14 cellular contexts compared by ENCODE assay signal in the genomic region with DNA sequence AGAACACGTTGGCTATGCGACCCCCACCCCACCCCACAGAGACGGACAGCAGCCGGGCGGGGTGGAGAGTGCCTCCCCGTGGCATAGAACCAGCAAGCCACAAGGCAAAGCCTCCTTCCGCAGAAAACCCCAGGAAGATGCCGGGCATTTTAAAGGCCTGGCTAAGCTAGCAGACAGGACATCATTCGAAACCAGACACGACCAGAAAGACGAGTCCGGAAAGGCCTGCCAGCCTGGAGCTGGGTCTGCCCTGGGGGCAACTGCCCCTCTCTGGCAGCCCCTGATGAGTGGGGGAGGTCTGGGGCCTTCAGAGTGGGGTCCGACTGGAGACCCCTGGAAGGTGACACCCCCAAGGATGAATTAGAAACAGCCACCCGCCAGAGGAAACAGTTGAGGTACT. TPM values are rescaled to one million over a fixed set of nuclear protein-coding genes. Genes with fewer than 3 reads are reported as not detected.
A peak's percentile ranks its signal among the peaks of the same experiment; 100 is the strongest.
DNase-seq lines count a peak whose midpoint lies in the region; ATAC-seq and TF ChIP-seq lines count a peak whose summit lies in the region.
"Had no signal": no experiment of that assay in that cellular context is flagged by ENCODE, and none has a peak within 500 bp of the region (broad histone marks: within the 10 kb centered on the region; RNA-seq: fewer than 3 reads in every experiment).

No MANE protein-coding gene starts in this region.

- no peaks in the 10 kb centered on the region for H3K9me2 ChIP-seq in OCI-LY7 (ENCODE audit: insufficient read depth, low read length)

- in situ Hi-C loops in HAP-1 (cut with MboI; ENCODE audit: low sequenced_read_pairs), result no loop called here

- ATAC-seq in activated naive CD4-positive, alpha-beta T cell treated with anti-CD3 and anti-CD28 coated beads, Interleukin-2, amount 50 U/mL, for 72 hours, result no peak
- ATAC-seq in mucosa of descending colon, result no peak
- ATAC-seq in stimulated activated effector memory CD8-positive, alpha-beta T cell treated with anti-CD3 and anti-CD28 coated beads, Interleukin-12 subunit alpha, Interleukin-12 subunit beta, amount 100 ng/mL, for 72 hours, result no peak
- ATAC-seq: psoas muscle, upper lobe of right lung had no signal

- no peak overlapping the region for H3K4me2 ChIP-seq in OCI-LY7 (ENCODE audit: low read length)

- CTCF ChIA-PET in OCI-LY7 (lab: Charles Lee; ENCODE audit: unreplicated experiment), result no interaction called here

- no peak overlapping the region for H3K4me3 ChIP-seq in mucosa of descending colon
- no peak overlapping the region for H3K4me3 ChIP-seq in HAP-1
- no peak overlapping the region for H3K4me3 ChIP-seq in OCI-LY7 (ENCODE audit: low read depth, low read length, poor library complexity, severe bottlenecking)
- H3K4me3 ChIP-seq: adrenal gland, psoas muscle, upper lobe of right lung had no signal

- H3K9me3 ChIP-seq in mucosa of descending colon (no peaks in the 10 kb centered on the region), HAP-1 (0 out of 2 replicates have a peak, but pooled peaks cover 3% of the 10 kb centered on the region), OCI-LY7 (ENCODE audit: low read length) (no peaks in the 10 kb centered on the region)
- H3K9me3 ChIP-seq: adrenal gland, psoas muscle, upper lobe of right lung had no signal

- BruUV-seq in OCI-LY7 (replicated peaks; lab: Mats Ljungman, UMichigan), result no TSS peak

- H3K27ac Mint-ChIP-seq in activated naive CD4-positive, alpha-beta T cell treated with anti-CD3 and anti-CD28 coated beads, Interleukin-2, amount 50 U/mL, for 72 hours, result peak overlapping the region; percentile 24 to 47
- peak overlapping the region; percentile 32 for H3K27ac Mint-ChIP-seq in stimulated activated effector memory CD8-positive, alpha-beta T cell treated with anti-CD3 and anti-CD28 coated beads, Interleukin-12 subunit alpha, Interleukin-12 subunit beta, amount 100 ng/mL, for 72 hours

- no peak for TF ChIP-seq CTCF in VCaP (conservative IDR thresholded peaks at IDR 0.05)
- TF ChIP-seq CTCF in mucosa of descending colon (IDR thresholded peaks at IDR 0.05), result no peak
- no peak for TF ChIP-seq CTCF in OCI-LY7 (conservative IDR thresholded peaks at IDR 0.05; ENCODE audit: low read length)

- H3K79me2 ChIP-seq in OCI-LY7 (ENCODE audit: insufficient read depth, low read depth, low read length), result no peaks in the 10 kb centered on the region

- H3K27ac ChIP-seq in VCaP, result peak overlapping the region; percentile 67
- no peak overlapping the region for H3K27ac ChIP-seq in OCI-LY7 (ENCODE audit: low read depth, low read length, poor library complexity, severe bottlenecking)
- H3K27ac ChIP-seq: adrenal gland, psoas muscle, upper lobe of right lung had no signal

- intact Hi-C loops in mucosa of descending colon (cut with DNase I, micrococcal nuclease), result no loop called here
- intact Hi-C loops in head of caudate nucleus (cut with DNase I), result loop anchor here (10.0 kb wide), 1 partner anchor 78 kb away; the partner anchor contains the start of gene LSS
- intact Hi-C loops in OCI-LY7 (cut with micrococcal nuclease; ENCODE audit: unreplicated experiment), result no loop called here

- DNase-seq in activated naive CD4-positive, alpha-beta T cell treated with anti-CD3 and anti-CD28 coated beads, Interleukin-2, amount 50 U/mL, for 72 hours (ENCODE audit: low spot score in 2 of 2), result no peak
- DNase-seq in activated naive CD4-positive, alpha-beta T cell treated with anti-CD3 and anti-CD28 coated beads, Interleukin-2, amount 50 U/mL, for 16 hours, result no peak
- peak in 2 of 3 donors; percentile 10 to 43 for DNase-seq in mucosa of descending colon
- DNase-seq in stimulated activated effector memory CD8-positive, alpha-beta T cell treated with anti-CD3 and anti-CD28 coated beads, Interleukin-12 subunit alpha, Interleukin-12 subunit beta, amount 100 ng/mL, for 72 hours (ENCODE audit: low spot score in 2 of 2), result no peak
- DNase-seq in head of caudate nucleus, result no peak
- DNase-seq in HAP-1 (ENCODE audit: low spot score in 2 of 2), result no peak
- no peak for DNase-seq in OCI-LY7 (ENCODE audit: low spot score)
- DNase-seq: upper lobe of right lung had no signal

- H3K27me3 ChIP-seq in HAP-1 (ENCODE audit: low read depth), result no peaks in the 10 kb centered on the region
- H3K27me3 ChIP-seq: adrenal gland, upper lobe of right lung had no signal

- H2AFZ ChIP-seq in OCI-LY7 (ENCODE audit: low read length), result no peak overlapping the region

- H3K4me1 ChIP-seq in mucosa of descending colon (ENCODE audit: low read depth) (peaks cover 7% of the 10 kb centered on the region), HAP-1 (peaks cover 5% of the 10 kb centered on the region; the same call in 1 of the 2 replicates), OCI-LY7 (ENCODE audit: insufficient read depth, low read length, poor library complexity, severe bottlenecking) (no peaks in the 10 kb centered on the region)
- H3K4me1 ChIP-seq: psoas muscle, upper lobe of right lung had no signal

- no peak overlapping the region for H3K4me3 Mint-ChIP-seq in stimulated activated effector memory CD8-positive, alpha-beta T cell treated with anti-CD3 and anti-CD28 coated beads, Interleukin-12 subunit alpha, Interleukin-12 subunit beta, amount 100 ng/mL, for 72 hours

- H4K20me1 ChIP-seq in OCI-LY7 (ENCODE audit: insufficient read depth, low read length), result no peaks in the 10 kb centered on the region

- H3K36me3 ChIP-seq in mucosa of descending colon (ENCODE audit: low read depth) (no peaks in the 10 kb centered on the region), HAP-1 (replicated peaks) (no peaks in the 10 kb centered on the region), OCI-LY7 (ENCODE audit: insufficient read depth, low read length) (no peaks in the 10 kb centered on the region)
- H3K36me3 ChIP-seq: adrenal gland, upper lobe of right lung had no signal

- POLR2A ChIA-PET in OCI-LY7 (lab: Charles Lee), result no interaction called here

- no peaks in the 10 kb centered on the region for H3K9me3 Mint-ChIP-seq in activated naive CD4-positive, alpha-beta T cell treated with anti-CD3 and anti-CD28 coated beads, Interleukin-2, amount 50 U/mL, for 72 hours
- H3K9me3 Mint-ChIP-seq in stimulated activated effector memory CD8-positive, alpha-beta T cell treated with anti-CD3 and anti-CD28 coated beads, Interleukin-12 subunit alpha, Interleukin-12 subunit beta, amount 100 ng/mL, for 72 hours, result no peaks in the 10 kb centered on the region

- H3K4me1 Mint-ChIP-seq in stimulated activated effector memory CD8-positive, alpha-beta T cell treated with anti-CD3 and anti-CD28 coated beads, Interleukin-12 subunit alpha, Interleukin-12 subunit beta, amount 100 ng/mL, for 72 hours, result peaks cover 15% of the 10 kb centered on the region

- H3K36me3 Mint-ChIP-seq in activated naive CD4-positive, alpha-beta T cell treated with anti-CD3 and anti-CD28 coated beads, Interleukin-2, amount 50 U/mL, for 72 hours, result peaks cover 0 to 5% of the 10 kb centered on the region in 2 donors
- no peaks in the 10 kb centered on the region for H3K36me3 Mint-ChIP-seq in stimulated activated effector memory CD8-positive, alpha-beta T cell treated with anti-CD3 and anti-CD28 coated beads, Interleukin-12 subunit alpha, Interleukin-12 subunit beta, amount 100 ng/mL, for 72 hours

RNA-seq across cellular contexts. Expression of gene FTCD, which starts 8.5 kb away (rescaled TPM):
- under 1 TPM; 0.21 to 0.39 TPM for total RNA-seq in activated naive CD4-positive, alpha-beta T cell treated with anti-CD3 and anti-CD28 coated beads, Interleukin-2, amount 50 U/mL, for 72 hours
- total RNA-seq in mucosa of descending colon (1 to 10 TPM in 1 of 3 donors, under 1 TPM in 1, not detected in 1; 0.36 to 2.1 TPM), OCI-LY7 (2022) (0.41 and 1.1 TPM in 2 replicates)
- total RNA-seq in OCI-LY7 (2014; rRNA removed; shearing (Covaris generic)), result 0.06 and 0.21 TPM in 2 replicates
- total RNA-seq: bronchial epithelial cell, dermis microvascular lymphatic vessel endothelial cell, lung microvascular endothelial cell had no signal

RNA-seq across cellular contexts. Expression of gene SPATC1L, which starts 37.4 kb away (rescaled TPM):
- 1 to 10 TPM; 7.1 to 8.9 TPM for total RNA-seq in activated naive CD4-positive, alpha-beta T cell treated with anti-CD3 and anti-CD28 coated beads, Interleukin-2, amount 50 U/mL, for 72 hours
- total RNA-seq in mucosa of descending colon (10 to 100 TPM in 1 of 3 donors, 1 to 10 TPM in 2; 4.6 to 10.9 (median 4.6) TPM), OCI-LY7 (2022) (8.3 and 10.4 TPM in 2 replicates)
- total RNA-seq in OCI-LY7 (2014; rRNA removed; shearing (Covaris generic)), result 2.0 and 4.7 TPM in 2 replicates

RNA-seq across cellular contexts. Expression of gene COL6A2, which starts 48.9 kb away (rescaled TPM):
- 10 to 100 TPM; 11.9 to 14.2 TPM for total RNA-seq in activated naive CD4-positive, alpha-beta T cell treated with anti-CD3 and anti-CD28 coated beads, Interleukin-2, amount 50 U/mL, for 72 hours
- total RNA-seq in mucosa of descending colon, result 100 to 1,000 TPM in 2 of 3 donors, 10 to 100 TPM in 1; 65.1 to 858 (median 191) TPM
- 0.13 TPM in 1 of 2 replicates, not detected in the other for total RNA-seq in OCI-LY7 (2014; rRNA removed; shearing (Covaris generic))
- not detected in 2 replicates for total RNA-seq in OCI-LY7 (2022)

Comparison
In these comparisons a context has a peak if more than half of its experiments do, and no peak if none do; other contexts are left out.
1. DNase-seq: peak in mucosa of descending colon (2 of 3); none in activated naive CD4-positive, alpha-beta T cell treated with anti-CD3 and anti-CD28 coated beads, Interleukin-2, amount 50 U/mL, for 72 hours (0 of 2), activated naive CD4-positive, alpha-beta T cell treated with anti-CD3 and anti-CD28 coated beads, Interleukin-2, amount 50 U/mL, for 16 hours (single experiment), stimulated activated effector memory CD8-positive, alpha-beta T cell treated with anti-CD3 and anti-CD28 coated beads, Interleukin-12 subunit alpha, Interleukin-12 subunit beta, amount 100 ng/mL, for 72 hours (0 of 2), head of caudate nucleus (0 of 42), HAP-1 (0 of 2) and OCI-LY7 (single experiment).
2. RNA of gene COL6A2, which starts 48.9 kb away (total RNA-seq): 65.1 to 858 TPM in mucosa of descending colon and 11.9 to 14.2 TPM in activated naive CD4-positive, alpha-beta T cell treated with anti-CD3 and anti-CD28 coated beads, Interleukin-2, amount 50 U/mL, for 72 hours; 0.13 TPM in OCI-LY7; every median in the first group is over 10 times any median in the second.